19 cellular contexts compared by ENCODE assay signal in genomic region chr1:201734776-201735175, GRCh38.
A peak's percentile ranks its signal among the peaks of the same experiment; 100 is the strongest.
DNase-seq lines count a peak whose midpoint lies in the region; ATAC-seq and TF ChIP-seq lines count a peak whose summit lies in the region.
"Had no signal": no experiment of that assay in that cellular context is flagged by ENCODE, and none has a peak within 500 bp of the region (broad histone marks: within the 10 kb centered on the region; RNA-seq: fewer than 3 reads in every experiment).

No MANE protein-coding gene starts in this region.

- H3K4me3 Mint-ChIP-seq in WTC11 (no peak overlapping the region), nephron progenitor cell (peak overlapping the region; percentile 38)
- H3K4me3 Mint-ChIP-seq in activated T-helper 1 cell treated with anti-CD3 and anti-CD28 coated beads, Interleukin-12 subunit alpha, Interleukin-12 subunit beta, Interleukin-2, Interleukin-4 antibody, amounts not matched to agents 30 ng/mL and 10 ng/mL and 1 ng/mL, durations not matched to agents 14 hours and 24 hours and 36 hours, result no peak overlapping the region
- H3K4me3 Mint-ChIP-seq: CD4-positive, alpha-beta memory T cell; GM23338 had no signal

- H3K4me3 ChIP-seq in heart left ventricle (no peak overlapping the region), right atrium auricular region (no peak overlapping the region), subcutaneous abdominal adipose tissue (ENCODE audit: low read depth in 1 of 5, low read length in 5 of 5) (no peak overlapping the region), brain microvascular endothelial cell (ENCODE audit: low read depth, low read length) (no peak overlapping the region)
- H3K4me3 ChIP-seq: BLaER1, GM23338 had no signal

- H3K27me3 ChIP-seq in heart left ventricle, result no peaks in the 10 kb centered on the region
- no peaks in the 10 kb centered on the region for H3K27me3 ChIP-seq in right atrium auricular region
- H3K27me3 ChIP-seq in subcutaneous abdominal adipose tissue (ENCODE audit: control insufficient read depth in 5 of 5, insufficient read depth in 4 of 5, low read length in 5 of 5), result no peaks in the 10 kb centered on the region
- no peaks in the 10 kb centered on the region for H3K27me3 ChIP-seq in brain microvascular endothelial cell (replicated peaks)
- H3K27me3 ChIP-seq: BLaER1 had no signal

- H3K4me1 Mint-ChIP-seq in WTC11 (peaks cover 43% of the 10 kb centered on the region), nephron progenitor cell (peaks cover 93% of the 10 kb centered on the region)
- no peaks in the 10 kb centered on the region for H3K4me1 Mint-ChIP-seq in activated T-helper 1 cell treated with anti-CD3 and anti-CD28 coated beads, Interleukin-12 subunit alpha, Interleukin-12 subunit beta, Interleukin-2, Interleukin-4 antibody, amounts not matched to agents 30 ng/mL and 10 ng/mL and 1 ng/mL, durations not matched to agents 14 hours and 24 hours and 36 hours (ENCODE audit: low read depth)

- no peaks in the 10 kb centered on the region for H3K9me3 Mint-ChIP-seq in WTC11
- no peaks in the 10 kb centered on the region for H3K9me3 Mint-ChIP-seq in nephron progenitor cell
- H3K9me3 Mint-ChIP-seq in activated T-helper 1 cell treated with anti-CD3 and anti-CD28 coated beads, Interleukin-12 subunit alpha, Interleukin-12 subunit beta, Interleukin-2, Interleukin-4 antibody, amounts not matched to agents 30 ng/mL and 10 ng/mL and 1 ng/mL, durations not matched to agents 14 hours and 24 hours and 36 hours, result no peaks in the 10 kb centered on the region
- H3K9me3 Mint-ChIP-seq: CD4-positive, alpha-beta memory T cell; GM23338 had no signal

- no peak for TF ChIP-seq POLR2A in heart left ventricle (IDR thresholded peaks at IDR 0.05)

- H3K9me3 ChIP-seq in heart left ventricle (no peaks in the 10 kb centered on the region), right atrium auricular region (no peaks in the 10 kb centered on the region), subcutaneous abdominal adipose tissue (ENCODE audit: control insufficient read depth in 5 of 5, low read length in 5 of 5) (no peaks in the 10 kb centered on the region)
- H3K9me3 ChIP-seq: BLaER1 had no signal

- in situ Hi-C loops in brain microvascular endothelial cell (cut with HindIII; ENCODE audit: low pct_ligation_motif_present, low sequenced_read_pairs), result no loop called here

- intact Hi-C loops in heart left ventricle (cut with DNase I), result no loop called here
- intact Hi-C loops in activated T-helper 1 cell treated with anti-CD3 and anti-CD28 coated beads, Interleukin-12 subunit alpha, Interleukin-12 subunit beta, Interleukin-2, Interleukin-4 antibody, amounts not matched to agents 30 ng/mL and 10 ng/mL and 1 ng/mL, durations not matched to agents 14 hours and 24 hours and 36 hours (cut with micrococcal nuclease), result no loop called here

- TF ChIP-seq CTCF in heart left ventricle (IDR thresholded peaks at IDR 0.05) (no peak), right atrium auricular region (IDR thresholded peaks at IDR 0.05) (no peak), WTC11 (IDR thresholded peaks at IDR 0.05) (no peak), nephron progenitor cell (IDR thresholded peaks at IDR 0.05) (no peak), brain microvascular endothelial cell (IDR thresholded peaks at IDR 0.05; ENCODE audit: low read depth, low read length, missing control alignments) (no peak)

- 43 to 57% (median 49%) methylated on average over 2 of the region's 2 CpGs for WGBS in heart left ventricle, 4 donors

- H3K36me3 Mint-ChIP-seq in WTC11 (no peaks in the 10 kb centered on the region), nephron progenitor cell (ENCODE audit: low read depth) (no peaks in the 10 kb centered on the region)
- no peaks in the 10 kb centered on the region for H3K36me3 Mint-ChIP-seq in activated T-helper 1 cell treated with anti-CD3 and anti-CD28 coated beads, Interleukin-12 subunit alpha, Interleukin-12 subunit beta, Interleukin-2, Interleukin-4 antibody, amounts not matched to agents 30 ng/mL and 10 ng/mL and 1 ng/mL, durations not matched to agents 14 hours and 24 hours and 36 hours (ENCODE audit: low read depth)

- POLR2A ChIA-PET in WTC11 (lab: Charles Lee), result no interaction called here

- H3K27ac ChIP-seq in heart left ventricle (peak overlapping the region in 8 of 12 donors; percentile 8 to 98 (median 91)), right atrium auricular region (peak overlapping the region in 1 of 2 donors; percentile 81), subcutaneous abdominal adipose tissue (ENCODE audit: low read depth, low read length) (peak overlapping the region; percentile 92), brain microvascular endothelial cell (no peak overlapping the region)
- H3K27ac ChIP-seq: BLaER1 had no signal

- CTCF ChIA-PET in WTC11 (lab: Charles Lee), result interaction anchor here (0.6 to 2.6 kb wide), 3 partner anchors 25 to 302 kb away, joined by 4 to 11 read pairs (median 5); no protein-coding TSS in a partner anchor

- ATAC-seq in heart left ventricle (no peak), WTC11 (no peak)
- ATAC-seq: GM23338 had no signal

- DNase-seq in heart left ventricle, result no peak
- no peak for DNase-seq in right atrium auricular region (ENCODE audit: low spot score)
- DNase-seq in WTC11 (ENCODE audit: low spot score), result no peak
- DNase-seq in nephron progenitor cell, result no peak
- no peak for DNase-seq in SK-N-DZ (ENCODE audit: low spot score)
- no peak for DNase-seq in brain microvascular endothelial cell
- DNase-seq in activated T-helper 1 cell treated with anti-CD3 and anti-CD28 coated beads, Interleukin-12 subunit alpha, Interleukin-12 subunit beta, Interleukin-2, Interleukin-4 antibody, amounts not matched to agents 30 ng/mL and 10 ng/mL and 1 ng/mL, durations not matched to agents 14 hours and 24 hours and 36 hours (ENCODE audit: low spot score), result no peak
- DNase-seq: CD4-positive, alpha-beta memory T cell; DMS53; EL; KBM-7; NCI-H1105 treated with DMSO at 0.1 percent for 48 hours; NCI-H1694 treated with DMSO at 0.1 percent for 48 hours; NCI-H748 treated with DMSO at 0.1 percent for 48 hours; OCI-M1; SHP77 had no signal

- H3K36me3 ChIP-seq in heart left ventricle (no peaks in the 10 kb centered on the region), right atrium auricular region (no peaks in the 10 kb centered on the region), subcutaneous abdominal adipose tissue (ENCODE audit: control insufficient read depth in 5 of 5, insufficient read depth in 5 of 5, low read length in 5 of 5) (peaks cover 0 to 4% (median 0%) of the 10 kb centered on the region in 5 donors), brain microvascular endothelial cell (replicated peaks) (peaks cover 39% of the 10 kb centered on the region)

- H3K27ac Mint-ChIP-seq in WTC11 (peak overlapping the region; percentile 16; the same call in 1 of the 2 replicates), nephron progenitor cell (peak overlapping the region; percentile 27)
- H3K27ac Mint-ChIP-seq in activated T-helper 1 cell treated with anti-CD3 and anti-CD28 coated beads, Interleukin-12 subunit alpha, Interleukin-12 subunit beta, Interleukin-2, Interleukin-4 antibody, amounts not matched to agents 30 ng/mL and 10 ng/mL and 1 ng/mL, durations not matched to agents 14 hours and 24 hours and 36 hours, result no peak overlapping the region
- H3K27ac Mint-ChIP-seq: CD4-positive, alpha-beta memory T cell; GM23338 had no signal

- H3K9ac ChIP-seq in subcutaneous abdominal adipose tissue (ENCODE audit: low read length in 5 of 5), result no peak overlapping the region
- H3K9ac ChIP-seq: BLaER1 had no signal

- H3K4me1 ChIP-seq in heart left ventricle, result peaks cover 19 to 97% (median 77%) of the 10 kb centered on the region in 12 donors
- H3K4me1 ChIP-seq in right atrium auricular region, result peaks cover 0 to 78% of the 10 kb centered on the region in 2 donors
- peaks cover 18 to 84% (median 66%) of the 10 kb centered on the region in 5 donors for H3K4me1 ChIP-seq in subcutaneous abdominal adipose tissue (ENCODE audit: control insufficient read depth in 5 of 5, insufficient read depth in 5 of 5, low read length in 5 of 5)

- H3K27me3 Mint-ChIP-seq in WTC11 (ENCODE audit: low read depth) (no peaks in the 10 kb centered on the region; the same call in 1 of the 2 replicates), nephron progenitor cell (ENCODE audit: low read depth, poor library complexity) (peaks cover 6% of the 10 kb centered on the region)
- H3K27me3 Mint-ChIP-seq in activated T-helper 1 cell treated with anti-CD3 and anti-CD28 coated beads, Interleukin-12 subunit alpha, Interleukin-12 subunit beta, Interleukin-2, Interleukin-4 antibody, amounts not matched to agents 30 ng/mL and 10 ng/mL and 1 ng/mL, durations not matched to agents 14 hours and 24 hours and 36 hours (ENCODE audit: insufficient read depth), result peaks cover 36% of the 10 kb centered on the region

TF ChIP-seq in WTC11, 78 proteins besides CTCF, POLR2A, EP300 and RAD21 (continues in another document):
- TF ChIP-seq SP1 (CRISPR knock-in tag; conservative IDR thresholded peaks at IDR 0.05), result no peak
- no peak for TF ChIP-seq MAX (CRISPR knock-in tag; IDR thresholded peaks at IDR 0.05)
- no peak for TF ChIP-seq TEAD4 (CRISPR knock-in tag; IDR thresholded peaks at IDR 0.05)
- no peak for TF ChIP-seq PREB (CRISPR knock-in tag; IDR thresholded peaks at IDR 0.05; ENCODE audit: borderline replicate concordance)
- no peak for TF ChIP-seq ZNF121 (CRISPR knock-in tag; IDR thresholded peaks at IDR 0.05)
- TF ChIP-seq ZNF671 (CRISPR knock-in tag; IDR thresholded peaks at IDR 0.05), result no peak
- no peak for TF ChIP-seq GTF2I (CRISPR knock-in tag; conservative IDR thresholded peaks at IDR 0.05)
- TF ChIP-seq ZBTB21 (CRISPR knock-in tag; IDR thresholded peaks at IDR 0.05; ENCODE audit: borderline replicate concordance), result no peak
- no peak for TF ChIP-seq FOXJ3 (CRISPR knock-in tag; IDR thresholded peaks at IDR 0.05; ENCODE audit: borderline replicate concordance)
